In the genomic region with DNA sequence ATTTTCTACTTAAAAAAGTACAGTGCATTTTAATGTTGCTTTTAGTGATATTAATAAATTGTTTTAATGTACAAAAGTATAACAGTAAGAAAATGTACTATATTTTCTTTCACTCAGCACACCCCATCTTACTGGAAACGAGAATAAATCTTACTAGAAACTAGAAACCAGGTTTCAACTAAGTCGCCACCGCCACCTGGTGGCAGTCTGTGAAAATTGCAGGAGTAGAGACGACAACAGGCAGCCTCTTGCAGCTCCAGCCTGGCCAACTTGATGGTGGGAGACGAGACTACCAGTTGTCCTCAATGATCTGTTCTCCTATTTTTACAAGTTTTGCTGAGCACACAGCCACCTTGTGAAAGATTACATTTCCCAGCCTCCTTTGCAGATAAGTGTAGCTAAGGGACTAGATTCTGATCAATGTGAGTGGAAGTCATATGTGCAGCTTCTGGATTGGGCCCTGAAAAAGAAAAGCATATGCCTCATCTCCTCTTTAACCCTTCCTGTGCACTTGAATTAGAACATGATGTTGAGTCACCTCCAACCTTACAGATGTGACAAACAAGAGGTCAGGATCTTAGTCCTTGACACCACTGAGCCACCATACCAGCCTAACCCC, we compare ENCODE assay signal across 8 cellular contexts. TPM values are rescaled to one million over a fixed set of nuclear protein-coding genes. Genes with fewer than 3 reads are reported as not detected.
A peak's percentile ranks its signal among the peaks of the same experiment; 100 is the strongest.
DNase-seq lines count a peak whose midpoint lies in the region; ATAC-seq and TF ChIP-seq lines count a peak whose summit lies in the region.

No MANE protein-coding gene starts in this region.

- no peaks in the 10 kb centered on the region for H3K36me3 ChIP-seq in spleen

- H3K4me1 ChIP-seq in spleen = no peaks in the 10 kb centered on the region

- peaks cover 3 to 20% (median 15%) of the 10 kb centered on the region in 8 donors for H3K9me3 ChIP-seq in spleen

- peak; percentile 51 for TF ChIP-seq CTCF in GM13976 (IDR thresholded peaks at IDR 0.05; ENCODE audit: borderline replicate concordance, control extremely low read depth, extremely low read depth, insufficient read depth, missing control alignments)
- peak; percentile 74 for TF ChIP-seq CTCF in fibroblast of villous mesenchyme (IDR thresholded peaks at IDR 0.05; ENCODE audit: insufficient read depth, low read depth, low read length)
- TF ChIP-seq CTCF in spleen (IDR thresholded peaks at IDR 0.05 in 8 of 11, conservative IDR thresholded peaks at IDR 0.05 in 3 of 11) = peak; percentile 39 to 89 (median 62)

- no peak overlapping the region for H3K4me3 ChIP-seq in fibroblast of villous mesenchyme (ENCODE audit: low read depth, low read length)
- H3K4me3 ChIP-seq in spleen = no peak overlapping the region

- DNase-seq in AG08396 (ENCODE audit: low spot score) (peak; percentile 74), GM13976 (ENCODE audit: low spot score) (peak; percentile 82), NCI-H460 (ENCODE audit: extremely low read depth, low read depth) (peak; percentile 72), fibroblast of villous mesenchyme (ENCODE audit: low read depth) (peak; percentile 59), spleen (peak; percentile 87), medulla oblongata (ENCODE audit: extremely low spot score) (no peak)
- DNase-seq in activated CD8-positive, alpha-beta memory T cell treated with anti-CD3 and anti-CD28 coated beads for 48 hours (ENCODE audit: low read depth in 2 of 3, low spot score in 2 of 3) = peak; percentile 38 to 56 (median 42)

- no peak overlapping the region for H3K27ac ChIP-seq in spleen

- 13 to 17% (median 16%) methylated on average over 5 of the region's 5 CpGs for WGBS in spleen, 5 donors

- H3K27me3 ChIP-seq in spleen (replicated peaks in 1 of 7) = peaks cover 0 to 4% (median 0%) of the 10 kb centered on the region in 7 donors

- no peak for ATAC-seq in GM18873 (IDR thresholded peaks at IDR 0.05; ENCODE audit: low FRiP score, unreplicated experiment)

- intact Hi-C loops in spleen (cut with DNase I; ENCODE audit: low total_unique reads) = no loop called here

- in situ Hi-C loops in GM13976 (cut with MboI; ENCODE audit: low sequenced_read_pairs, unreplicated experiment) = no loop called here

- TF ChIP-seq POLR2A in spleen (IDR thresholded peaks at IDR 0.05) = no peak

RNA-seq across cellular contexts. Expression of gene OTOF, which starts 8.7 kb away (rescaled TPM):
- total RNA-seq in NCI-H460 (2014; rRNA removed; shearing (Covaris generic)) = not detected in 2 replicates
- polyA plus RNA-seq in NCI-H460 (2014; cell fraction: nucleus; rRNA removed) = 0.26 and 0.47 TPM in 2 replicates
- total RNA-seq in fibroblast of villous mesenchyme (under 0.01 TPM in 2 replicates), spleen (1 to 10 TPM in 1 of 7 donors, under 1 TPM in 6; 0.19 to 1.6 (median 0.34) TPM)
- polyA plus RNA-seq in spleen = under 1 TPM; 0.06 to 0.17 (median 0.16) TPM
